ENCODE assay signal across 16 cellular contexts in genomic region chr7:73622527-73622908, GRCh38. TPM values are rescaled to one million over a fixed set of nuclear protein-coding genes. Genes with fewer than 3 reads are reported as not detected.
A peak's percentile ranks its signal among the peaks of the same experiment; 100 is the strongest.
DNase-seq lines count a peak whose midpoint lies in the region; ATAC-seq and TF ChIP-seq lines count a peak whose summit lies in the region.
"Had no signal": no experiment of that assay in that cellular context is flagged by ENCODE, and none has a peak within 500 bp of the region (broad histone marks: within the 10 kb centered on the region; RNA-seq: fewer than 3 reads in every experiment).

No MANE protein-coding gene starts in this region.

- H3K4me1 Mint-ChIP-seq in endodermal cell: peaks cover 4% of the 10 kb centered on the region

- no peak overlapping the region for H3K9ac ChIP-seq in endodermal cell (ENCODE audit: extremely low read depth, low read length, poor library complexity, severe bottlenecking)

- peaks cover 45% of the 10 kb centered on the region for H3K27me3 Mint-ChIP-seq in endodermal cell (ENCODE audit: insufficient read depth)

- no peak for ATAC-seq in upper lobe of right lung
- ATAC-seq: activated CD8-positive, alpha-beta T cell treated with anti-CD3 and anti-CD28 coated beads for 36 hours had no signal

- H3K27me3 ChIP-seq in MG63: no peaks in the 10 kb centered on the region
- H3K27me3 ChIP-seq in endodermal cell (ENCODE audit: control insufficient read depth, insufficient read depth, low read length, poor library complexity, severe bottlenecking): peaks cover 35% of the 10 kb centered on the region
- H3K27me3 ChIP-seq in muscle layer of duodenum (ENCODE audit: low read depth, low read length): peaks cover 16% of the 10 kb centered on the region
- peaks cover 46% of the 10 kb centered on the region for H3K27me3 ChIP-seq in upper lobe of right lung

- no peaks in the 10 kb centered on the region for H3K36me3 ChIP-seq in MG63
- no peaks in the 10 kb centered on the region for H3K36me3 ChIP-seq in endodermal cell (ENCODE audit: control insufficient read depth, insufficient read depth, low read length)
- no peaks in the 10 kb centered on the region for H3K36me3 ChIP-seq in muscle layer of duodenum (ENCODE audit: control insufficient read depth in 1 of 2, insufficient read depth in 2 of 2, low read length in 2 of 2)
- no peaks in the 10 kb centered on the region for H3K36me3 ChIP-seq in upper lobe of right lung
- H3K36me3 ChIP-seq: HAP-1 had no signal

- WGBS in endodermal cell (ENCODE audit: insufficient coverage in 1 of 2, insufficient read length in 1 of 2), 2 experiments: 46 to 80% methylated on average over 1 to 2 of the region's 2 CpGs

- DNase-seq in MG63: peak; percentile 25
- DNase-seq in endodermal cell: no peak
- DNase-seq in upper lobe of right lung: no peak
- DNase-seq in ureter (ENCODE audit: low spot score): no peak
- DNase-seq in ACHN: no peak
- no peak for DNase-seq in NCI-H187 (lab: John Stamatoyannopoulos, UW)
- DNase-seq: glutamatergic neuron, IMR-90, NCI-H2107, NCI-H748 treated with DMSO at 0.1 percent for 48 hours, RPMI8226 had no signal

- in situ Hi-C loops in ACHN (cut with HindIII; ENCODE audit: low pct_ligation_motif_present, low pct_unique_long_range_greater_than_20kb, low sequenced_read_pairs): no loop called here

- H3K4me3 ChIP-seq in MG63 (no peak overlapping the region), endodermal cell (ENCODE audit: low read length) (peak overlapping the region; percentile 75), muscle layer of duodenum (ENCODE audit: low read depth in 1 of 2, low read length in 2 of 2) (peak overlapping the region; percentile 46 to 73), upper lobe of right lung (peak overlapping the region; percentile 56)
- H3K4me3 ChIP-seq: HAP-1 had no signal

- peaks cover 1% of the 10 kb centered on the region for H3K36me3 Mint-ChIP-seq in endodermal cell (ENCODE audit: low read depth)
- H3K36me3 Mint-ChIP-seq: CD14-positive monocyte had no signal

- H3K27ac ChIP-seq in endodermal cell (ENCODE audit: low read depth, low read length) (no peak overlapping the region), muscle layer of duodenum (ENCODE audit: low read length) (no peak overlapping the region), upper lobe of right lung (no peak overlapping the region)
- H3K27ac ChIP-seq: epithelial cell of prostate had no signal

- H3K4me1 ChIP-seq in endodermal cell (ENCODE audit: control insufficient read depth, insufficient read depth, low read length): peaks cover 8% of the 10 kb centered on the region
- peaks cover 0 to 18% of the 10 kb centered on the region in 2 donors for H3K4me1 ChIP-seq in muscle layer of duodenum (ENCODE audit: control insufficient read depth in 1 of 2, insufficient read depth in 2 of 2, low read length in 2 of 2)
- H3K4me1 ChIP-seq in upper lobe of right lung: peaks cover 9% of the 10 kb centered on the region
- H3K4me1 ChIP-seq: HAP-1 had no signal

- H3K9me3 Mint-ChIP-seq in endodermal cell: no peaks in the 10 kb centered on the region
- H3K9me3 Mint-ChIP-seq: activated CD8-positive, alpha-beta T cell treated with anti-CD3 and anti-CD28 coated beads for 36 hours had no signal

- H3K4me3 Mint-ChIP-seq in endodermal cell: peak overlapping the region; percentile 67
- H3K4me3 Mint-ChIP-seq: activated CD8-positive, alpha-beta T cell treated with anti-CD3 and anti-CD28 coated beads for 36 hours had no signal

- no peak overlapping the region for H3K27ac Mint-ChIP-seq in endodermal cell
- H3K27ac Mint-ChIP-seq: activated CD8-positive, alpha-beta T cell treated with anti-CD3 and anti-CD28 coated beads for 36 hours; CD14-positive monocyte had no signal

- intact Hi-C loops in upper lobe of right lung (cut with DNase I): no loop called here

- H3K9me3 ChIP-seq in MG63: no peaks in the 10 kb centered on the region
- H3K9me3 ChIP-seq in endodermal cell (ENCODE audit: control insufficient read depth, low read length): no peaks in the 10 kb centered on the region
- no peaks in the 10 kb centered on the region for H3K9me3 ChIP-seq in muscle layer of duodenum (ENCODE audit: control insufficient read depth in 1 of 2, low read length in 2 of 2)
- H3K9me3 ChIP-seq in upper lobe of right lung: no peaks in the 10 kb centered on the region
- H3K9me3 ChIP-seq: HAP-1 had no signal

- TF ChIP-seq CTCF in endodermal cell (conservative IDR thresholded peaks at IDR 0.05): no peak
- TF ChIP-seq CTCF in upper lobe of right lung (IDR thresholded peaks at IDR 0.05): no peak

RNA-seq across cellular contexts. Expression of gene MLXIPL, which starts 1.8 kb away (rescaled TPM):
- total RNA-seq in MG63 (2014; rRNA removed; shearing (Covaris generic); ENCODE audit: low replicate concordance): not detected in 2 replicates
- 10 to 100 TPM; 39.7 to 58.0 TPM for total RNA-seq in endodermal cell
- polyA plus RNA-seq in endodermal cell (2013, experiment 1 of 2): 5.2 TPM
- polyA plus RNA-seq in endodermal cell (2013, experiment 2 of 2): 2.8 TPM
- 11.1 TPM for total RNA-seq in upper lobe of right lung
- total RNA-seq in ureter: 4.6 TPM
- total RNA-seq: activated CD8-positive, alpha-beta T cell treated with anti-CD3 and anti-CD28 coated beads for 36 hours; IMR-90 had no signal
- polyA plus RNA-seq: IMR-90 had no signal

RNA-seq across cellular contexts. Expression of gene TBL2, which starts 44.1 kb away (rescaled TPM):
- 68.6 and 79.0 TPM in 2 replicates for total RNA-seq in MG63 (2014; rRNA removed; shearing (Covaris generic); ENCODE audit: low replicate concordance)
- total RNA-seq in endodermal cell (10 to 100 TPM; 55.7 to 59.7 TPM), upper lobe of right lung (29.8 TPM), ureter (33.0 TPM)
- 43.4 TPM for polyA plus RNA-seq in endodermal cell (2013, experiment 1 of 2)
- 37.8 TPM for polyA plus RNA-seq in endodermal cell (2013, experiment 2 of 2)

RNA-seq across cellular contexts. Expression of gene VPS37D, which starts 45.1 kb away (rescaled TPM):
- total RNA-seq in MG63 (2014; rRNA removed; shearing (Covaris generic); ENCODE audit: low replicate concordance): 1.4 and 2.6 TPM in 2 replicates
- total RNA-seq in endodermal cell: 1 to 10 TPM; 6.1 to 9.1 TPM
- 12.5 TPM for polyA plus RNA-seq in endodermal cell (2013, experiment 1 of 2)
- 10.6 TPM for polyA plus RNA-seq in endodermal cell (2013, experiment 2 of 2)
- 1.4 TPM for total RNA-seq in upper lobe of right lung
- total RNA-seq in ureter: 0.86 TPM
- polyA plus RNA-seq: CD14-positive monocyte had no signal
